In genomic region chr16:28309811-28310311, GRCh38 we compare ENCODE assay signal across 9 cellular contexts. TPM values are rescaled to one million over a fixed set of nuclear protein-coding genes. Genes with fewer than 3 reads are reported as not detected.
DNase-seq lines count a peak whose midpoint lies in the region; ATAC-seq and TF ChIP-seq lines count a peak whose summit lies in the region.
"Had no signal": no experiment of that assay in that cellular context is flagged by ENCODE, and none has a peak within 500 bp of the region (broad histone marks: within the 10 kb centered on the region; RNA-seq: fewer than 3 reads in every experiment).

No MANE protein-coding gene starts in this region.

- H3K27me3 ChIP-seq in left ventricle myocardium inferior (ENCODE audit: low read depth), result peaks cover 11% of the 10 kb centered on the region

- H3K4me3 ChIP-seq in left ventricle myocardium inferior, result no peak overlapping the region

- peak; percentile 22 for DNase-seq in MV-4-11 (lab: John Stamatoyannopoulos, UW)
- peak; percentile 85 for DNase-seq in activated CD8-positive, alpha-beta memory T cell treated with anti-CD3 and anti-CD28 coated beads, Interleukin-2, amount 50 U/mL, for 1 hour (ENCODE audit: extremely low read depth)
- peak; percentile 35 for DNase-seq in left ventricle myocardium inferior
- DNase-seq in stimulated activated CD8-positive, alpha-beta memory T cell treated with anti-CD3 and anti-CD28 coated beads, Interleukin-4, amount 100 ng/mL, for 1 hour (ENCODE audit: low read depth in 2 of 2, low spot score in 1 of 2), result peak; percentile 69 to 73

- no peaks in the 10 kb centered on the region for H3K9me3 ChIP-seq in left ventricle myocardium inferior (replicated peaks)

- no peaks in the 10 kb centered on the region for H3K36me3 ChIP-seq in left ventricle myocardium inferior

- TF ChIP-seq CTCF in left ventricle myocardium inferior (IDR thresholded peaks at IDR 0.05; ENCODE audit: borderline replicate concordance), result no peak

- intact Hi-C loops in left ventricle myocardium inferior (cut with micrococcal nuclease), result no loop called here

- H3K4me1 ChIP-seq in left ventricle myocardium inferior, result peaks cover 21% of the 10 kb centered on the region

- H3K27ac ChIP-seq in left ventricle myocardium inferior (replicated peaks), result peak overlapping the region; percentile 44

- ATAC-seq in HG03520 (IDR thresholded peaks at IDR 0.05; ENCODE audit: unreplicated experiment), result no peak
- ATAC-seq in GM21528 (IDR thresholded peaks at IDR 0.05; ENCODE audit: low FRiP score, unreplicated experiment), result no peak
- no peak for ATAC-seq in HG02973 (IDR thresholded peaks at IDR 0.05; ENCODE audit: unreplicated experiment)
- ATAC-seq in HG03175 (IDR thresholded peaks at IDR 0.05; ENCODE audit: unreplicated experiment), result no peak
- ATAC-seq: HCT116 had no signal

RNA-seq across cellular contexts. Expression of gene SBK1, which starts 17.5 kb away (rescaled TPM):
- 2.3 TPM for total RNA-seq in left ventricle myocardium inferior

RNA-seq across cellular contexts. Expression of gene NPIPB6, which starts 53.4 kb away (rescaled TPM):
- total RNA-seq in left ventricle myocardium inferior, result 1.1 TPM

Comparison
In these comparisons a context has a peak if more than half of its experiments do, and no peak if none do; other contexts are left out.
1. DNase-seq: peak in every context shown above with its lines; median percentile 85 in activated CD8-positive, alpha-beta memory T cell treated with anti-CD3 and anti-CD28 coated beads, Interleukin-2, amount 50 U/mL, for 1 hour; 71 in stimulated activated CD8-positive, alpha-beta memory T cell treated with anti-CD3 and anti-CD28 coated beads, Interleukin-4, amount 100 ng/mL, for 1 hour; 35 in left ventricle myocardium inferior; 22 in MV-4-11.